ENCODE assay signal across 1 cellular context in genomic region chr21:34890724-34891609, GRCh38.
TF ChIP-seq lines count a peak whose summit lies in the region.

No MANE protein-coding gene starts in this region.

TF ChIP-seq in GM12878, 131 proteins besides CTCF, POLR2A, EP300 and RAD21 (continued from another document):
- TF ChIP-seq, protein P1, sequence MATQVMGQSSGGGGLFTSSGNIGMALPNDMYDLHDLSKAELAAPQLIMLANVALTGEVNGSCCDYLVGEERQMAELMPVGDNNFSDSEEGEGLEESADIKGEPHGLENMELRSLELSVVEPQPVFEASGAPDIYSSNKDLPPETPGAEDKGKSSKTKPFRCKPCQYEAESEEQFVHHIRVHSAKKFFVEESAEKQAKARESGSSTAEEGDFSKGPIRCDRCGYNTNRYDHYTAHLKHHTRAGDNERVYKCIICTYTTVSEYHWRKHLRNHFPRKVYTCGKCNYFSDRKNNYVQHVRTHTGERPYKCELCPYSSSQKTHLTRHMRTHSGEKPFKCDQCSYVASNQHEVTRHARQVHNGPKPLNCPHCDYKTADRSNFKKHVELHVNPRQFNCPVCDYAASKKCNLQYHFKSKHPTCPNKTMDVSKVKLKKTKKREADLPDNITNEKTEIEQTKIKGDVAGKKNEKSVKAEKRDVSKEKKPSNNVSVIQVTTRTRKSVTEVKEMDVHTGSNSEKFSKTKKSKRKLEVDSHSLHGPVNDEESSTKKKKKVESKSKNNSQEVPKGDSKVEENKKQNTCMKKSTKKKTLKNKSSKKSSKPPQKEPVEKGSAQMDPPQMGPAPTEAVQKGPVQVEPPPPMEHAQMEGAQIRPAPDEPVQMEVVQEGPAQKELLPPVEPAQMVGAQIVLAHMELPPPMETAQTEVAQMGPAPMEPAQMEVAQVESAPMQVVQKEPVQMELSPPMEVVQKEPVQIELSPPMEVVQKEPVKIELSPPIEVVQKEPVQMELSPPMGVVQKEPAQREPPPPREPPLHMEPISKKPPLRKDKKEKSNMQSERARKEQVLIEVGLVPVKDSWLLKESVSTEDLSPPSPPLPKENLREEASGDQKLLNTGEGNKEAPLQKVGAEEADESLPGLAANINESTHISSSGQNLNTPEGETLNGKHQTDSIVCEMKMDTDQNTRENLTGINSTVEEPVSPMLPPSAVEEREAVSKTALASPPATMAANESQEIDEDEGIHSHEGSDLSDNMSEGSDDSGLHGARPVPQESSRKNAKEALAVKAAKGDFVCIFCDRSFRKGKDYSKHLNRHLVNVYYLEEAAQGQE (IDR thresholded peaks at IDR 0.05; ENCODE audit: low read depth, low read length) = no peak
- TF ChIP-seq RBBP5 (conservative IDR thresholded peaks at IDR 0.05) = no peak
- TF ChIP-seq TBL1XR1 (IDR thresholded peaks at IDR 0.05; ENCODE audit: low read depth, low read length) = no peak
- no peak for TF ChIP-seq TARDBP (IDR thresholded peaks at IDR 0.05; ENCODE audit: borderline replicate concordance)
